In the genomic region with DNA sequence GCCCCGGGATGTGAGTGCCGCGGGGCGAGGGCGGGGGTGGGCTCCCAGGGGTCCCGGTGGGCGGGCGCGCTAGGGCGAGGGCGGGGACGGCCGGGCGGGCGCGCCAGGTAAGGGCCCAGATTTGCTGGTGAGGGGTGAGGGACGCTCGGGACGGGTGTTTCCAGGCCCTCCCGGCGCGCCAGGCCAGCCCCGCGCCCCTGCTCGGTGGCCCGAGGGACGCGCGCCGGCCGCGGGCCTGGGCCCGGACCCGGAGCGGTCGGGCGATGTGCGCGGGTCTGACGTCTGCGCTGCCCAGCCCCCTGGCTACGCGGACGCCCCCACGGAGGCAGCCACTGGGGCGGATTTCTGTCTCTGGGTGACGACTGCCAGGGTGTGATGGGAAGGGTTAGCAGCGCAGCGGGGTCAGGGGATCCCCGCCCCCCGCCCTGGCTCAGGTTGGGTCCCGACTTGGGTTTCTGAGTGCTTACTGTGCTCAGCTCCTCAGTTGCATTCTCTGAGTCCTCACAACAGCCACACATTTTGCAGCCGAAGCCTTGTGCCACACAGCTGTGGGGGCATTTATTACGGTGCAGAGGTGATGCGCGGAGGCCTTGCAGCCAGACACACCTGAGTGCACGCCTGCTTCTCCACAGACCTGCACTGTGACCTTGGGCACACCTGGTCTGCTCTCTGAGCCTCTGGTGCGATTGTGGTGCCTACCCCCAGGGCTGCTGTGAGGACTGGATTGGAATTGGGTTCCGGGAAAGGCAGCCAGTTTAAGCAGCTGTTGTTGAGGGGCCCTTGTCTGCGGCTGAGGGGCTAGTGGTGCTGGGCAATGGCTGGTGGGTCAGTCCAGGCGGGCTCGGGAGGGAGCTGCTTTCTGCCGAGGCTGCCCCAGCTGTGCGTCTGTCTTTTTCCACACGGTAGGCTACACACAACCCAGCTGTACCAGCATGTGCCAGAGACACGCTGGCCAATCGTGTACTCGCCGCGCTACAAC, we compare ENCODE assay signal across 8 cellular contexts. TPM values are rescaled to one million over a fixed set of nuclear protein-coding genes. Genes with fewer than 3 reads are reported as not detected.
A peak's percentile ranks its signal among the peaks of the same experiment; 100 is the strongest.
DNase-seq lines count a peak whose midpoint lies in the region; ATAC-seq and TF ChIP-seq lines count a peak whose summit lies in the region.

No MANE protein-coding gene starts in this region.

- no peak overlapping the region for H3K27ac ChIP-seq in ACC112 (ENCODE audit: low read depth, low read length)
- H3K27ac ChIP-seq in sigmoid colon = peak overlapping the region; percentile 94 to 97 (median 94)

- peak overlapping the region; percentile 88 for H3K4me3 ChIP-seq in ACC112 (ENCODE audit: low read depth, low read length)
- peak overlapping the region; percentile 68 for H3K4me3 ChIP-seq in LNCaP clone FGC (ENCODE audit: low read depth, low read length)
- H3K4me3 ChIP-seq in sigmoid colon = peak overlapping the region; percentile 38 to 90 (median 80)

- H3K9me3 ChIP-seq in sigmoid colon = no peaks in the 10 kb centered on the region

- peak overlapping the region; percentile 22 for H2AFZ ChIP-seq in ACC112 (ENCODE audit: low read length, unreplicated experiment)

- 12 to 19% methylated on average over 70 of the region's 70 CpGs for WGBS in sigmoid colon, 2 donors

- TF ChIP-seq CTCF in LNCaP clone FGC (IDR thresholded peaks at IDR 0.05; ENCODE audit: control insufficient read depth, extremely low read depth, insufficient read depth) (no peak), sigmoid colon (IDR thresholded peaks at IDR 0.05) (no peak)

- H3K36me3 ChIP-seq in ACC112 (ENCODE audit: insufficient read depth, low read length) = no peaks in the 10 kb centered on the region
- peaks cover 0 to 10% (median 0%) of the 10 kb centered on the region in 4 donors for H3K36me3 ChIP-seq in sigmoid colon

- no peak for TF ChIP-seq EP300 in sigmoid colon (IDR thresholded peaks at IDR 0.05)

- H3K27me3 ChIP-seq in ACC112 (ENCODE audit: insufficient read depth, low read length) (no peaks in the 10 kb centered on the region), sigmoid colon (no peaks in the 10 kb centered on the region)

- TF ChIP-seq POLR2A in sigmoid colon (IDR thresholded peaks at IDR 0.05) = no peak

- H3K4me1 ChIP-seq in ACC112 (ENCODE audit: control insufficient read depth, insufficient read depth, low read length, unreplicated experiment) = peaks cover 21% of the 10 kb centered on the region
- H3K4me1 ChIP-seq in sigmoid colon = peaks cover 0 to 32% (median 25%) of the 10 kb centered on the region in 4 donors

- H3K79me2 ChIP-seq in ACC112 (ENCODE audit: control insufficient read depth, insufficient read depth, low read length, unreplicated experiment) = no peaks in the 10 kb centered on the region

- ATAC-seq in GM19452 (IDR thresholded peaks at IDR 0.05; ENCODE audit: unreplicated experiment) = peak; percentile 35
- ATAC-seq in HG03139 (IDR thresholded peaks at IDR 0.05; ENCODE audit: unreplicated experiment) = no peak

- intact Hi-C loops in sigmoid colon (cut with DNase I) = loop anchor here (1.0 kb wide), 1 partner anchor 29 kb away; no protein-coding TSS in a partner anchor

- DNase-seq in LNCaP clone FGC (ENCODE audit: low read depth) = no peak
- DNase-seq in amygdala (lab: John Stamatoyannopoulos, UW) = peak in 30 of 56 donors; percentile 24 to 77 (median 54)
- peak in 33 of 51 donors; percentile 26 to 79 (median 54) for DNase-seq in hypothalamus (lab: John Stamatoyannopoulos, UW)
- peak; percentile 69 for DNase-seq in sigmoid colon
- DNase-seq in foreskin melanocyte = no peak

RNA-seq across cellular contexts. Expression of a gene that starts 0.5 kb away (rescaled TPM):
- total RNA-seq in sigmoid colon = 10 to 100 TPM; 15.5 to 17.2 (median 16.7) TPM
- 10 to 100 TPM; 20.6 to 30.3 (median 22.8) TPM for polyA plus RNA-seq in sigmoid colon

Comparison
In these comparisons a context has a peak if more than half of its experiments do, and no peak if none do; other contexts are left out.
1. DNase-seq: peak in amygdala (30 of 56), hypothalamus (33 of 51) and sigmoid colon (single experiment); none in LNCaP clone FGC (single experiment) and foreskin melanocyte (single experiment).
2. Peak in every context shown above with its lines, with median percentiles within 50 percentile points of each other: H3K4me3 ChIP-seq.